ENCODE assay signal across 29 cellular contexts in genomic region chrX:12722314-12722713, GRCh38.
"Had no signal": no experiment of that assay in that cellular context is flagged by ENCODE, and none has a peak within 500 bp of the region (broad histone marks: within the 10 kb centered on the region; RNA-seq: fewer than 3 reads in every experiment).

No MANE protein-coding gene starts in this region.

- H3K4me1 Mint-ChIP-seq: stimulated activated effector memory CD8-positive, alpha-beta T cell treated with anti-CD3 and anti-CD28 coated beads, Interleukin-12 subunit alpha, Interleukin-12 subunit beta, amount 100 ng/mL, for 72 hours; stimulated activated memory B cell treated with anti-CD40 and anti-IgM and Interleukin-4, amounts not matched to agents 10 μg/mL and 1 μg/mL and 100 μg/mL, for 72 hours; stimulated activated naive CD8-positive, alpha-beta T cell treated with anti-CD3 and anti-CD28 coated beads, Interleukin-15, amount 100 ng/mL, for 72 hours had no signal

- H3K4me3 Mint-ChIP-seq: stimulated activated effector memory CD8-positive, alpha-beta T cell treated with anti-CD3 and anti-CD28 coated beads, Interleukin-12 subunit alpha, Interleukin-12 subunit beta, amount 100 ng/mL, for 72 hours; stimulated activated memory B cell treated with anti-CD40 and anti-IgM and Interleukin-4, amounts not matched to agents 10 μg/mL and 1 μg/mL and 100 μg/mL, for 72 hours; stimulated activated naive B cell treated with anti-CD40 and anti-IgM and Interleukin-4, amounts not matched to agents 10 μg/mL and 1 μg/mL and 100 μg/mL, for 72 hours; stimulated activated naive CD8-positive, alpha-beta T cell treated with anti-CD3 and anti-CD28 coated beads, Interleukin-15, amount 100 ng/mL, for 72 hours; stimulated activated naive CD8-positive, alpha-beta T cell treated with anti-CD3 and anti-CD28 coated beads, Interleukin-15, Interleukin-2, amounts not matched to agents 100 ng/mL and 50 ng/mL, for 24 hours; type B pancreatic cell had no signal

- H3K27ac Mint-ChIP-seq: stimulated activated effector memory CD8-positive, alpha-beta T cell treated with anti-CD3 and anti-CD28 coated beads, Interleukin-12 subunit alpha, Interleukin-12 subunit beta, amount 100 ng/mL, for 72 hours; stimulated activated memory B cell treated with anti-CD40 and anti-IgM and Interleukin-4, amounts not matched to agents 10 μg/mL and 1 μg/mL and 100 μg/mL, for 72 hours; stimulated activated naive B cell treated with anti-CD40 and anti-IgM and Interleukin-4, amounts not matched to agents 10 μg/mL and 1 μg/mL and 100 μg/mL, for 72 hours; stimulated activated naive CD8-positive, alpha-beta T cell treated with anti-CD3 and anti-CD28 coated beads, Interleukin-15, amount 100 ng/mL, for 72 hours; stimulated activated naive CD8-positive, alpha-beta T cell treated with anti-CD3 and anti-CD28 coated beads, Interleukin-15, Interleukin-2, amounts not matched to agents 100 ng/mL and 50 ng/mL, for 24 hours; type B pancreatic cell had no signal

- DNase-seq: stimulated activated CD4-positive, alpha-beta T cell treated with anti-CD3 and anti-CD28 coated beads, Interleukin-2, amount 100 ng/mL, for 48 hours; stimulated activated CD4-positive, alpha-beta T cell treated with anti-CD3 and anti-CD28 coated beads, Interleukin-4, amount 100 ng/mL, for 1 hour; stimulated activated CD4-positive, alpha-beta T cell treated with anti-CD3 and anti-CD28 coated beads, Interleukin-4, amount 100 ng/mL, for 24 hours; stimulated activated CD4-positive, alpha-beta T cell treated with anti-CD3 and anti-CD28 coated beads, Interleukin-4, amount 100 ng/mL, for 4 hours; stimulated activated CD8-positive, alpha-beta memory T cell treated with anti-CD3 and anti-CD28 coated beads, Interleukin-4, amount 100 ng/mL, for 48 hours; stimulated activated naive B cell treated with anti-CD40 and anti-IgM and Interleukin-4, amounts not matched to agents 10 μg/mL and 1 μg/mL and 100 μg/mL, for 72 hours; stimulated activated naive CD4-positive, alpha-beta T cell; stimulated activated naive CD4-positive, alpha-beta T cell treated with Interleukin-2 at 50 U/mL for 16 hours; stimulated activated naive CD8-positive, alpha-beta T cell treated with anti-CD3 and anti-CD28 coated beads, Interleukin-15, amount 100 ng/mL, for 72 hours; stimulated activated naive CD8-positive, alpha-beta T cell treated with anti-CD3 and anti-CD28 coated beads, Interleukin-15, Interleukin-2, amounts not matched to agents 100 U/mL and 50 U/mL, for 24 hours; stomach; substantia nigra; testis; thyroid gland; tibial artery; transverse colon; trophoblast cell; upper lobe of left lung; upper lobe of right lung; uterus had no signal

- H3K27ac ChIP-seq: stomach, suprapubic skin, testis, thoracic aorta, thyroid gland, tibial artery, tibial nerve, transverse colon, upper lobe of left lung, upper lobe of right lung, uterus, vagina had no signal

- H3K27me3 ChIP-seq: stomach, suprapubic skin, testis, thyroid gland, tibial artery, tibial nerve, transverse colon, upper lobe of left lung, upper lobe of right lung, uterus, vagina had no signal

- H3K36me3 ChIP-seq: stomach, suprapubic skin, thoracic aorta, thyroid gland, tibial artery, tibial nerve, transverse colon, upper lobe of left lung, upper lobe of right lung, uterus, vagina had no signal

- H3K9me3 ChIP-seq: stomach, suprapubic skin, testis, thoracic aorta, thyroid gland, tibial nerve, transverse colon, upper lobe of left lung, upper lobe of right lung, uterus, vagina had no signal

- H3K36me3 Mint-ChIP-seq: stimulated activated effector memory CD8-positive, alpha-beta T cell treated with anti-CD3 and anti-CD28 coated beads, Interleukin-12 subunit alpha, Interleukin-12 subunit beta, amount 100 ng/mL, for 72 hours; stimulated activated memory B cell treated with anti-CD40 and anti-IgM and Interleukin-4, amounts not matched to agents 10 μg/mL and 1 μg/mL and 100 μg/mL, for 72 hours; stimulated activated naive B cell treated with anti-CD40 and anti-IgM and Interleukin-4, amounts not matched to agents 10 μg/mL and 1 μg/mL and 100 μg/mL, for 72 hours; type B pancreatic cell had no signal

- H3K9me3 Mint-ChIP-seq: stimulated activated effector memory CD8-positive, alpha-beta T cell treated with anti-CD3 and anti-CD28 coated beads, Interleukin-12 subunit alpha, Interleukin-12 subunit beta, amount 100 ng/mL, for 72 hours; stimulated activated memory B cell treated with anti-CD40 and anti-IgM and Interleukin-4, amounts not matched to agents 10 μg/mL and 1 μg/mL and 100 μg/mL, for 72 hours; stimulated activated naive B cell treated with anti-CD40 and anti-IgM and Interleukin-4, amounts not matched to agents 10 μg/mL and 1 μg/mL and 100 μg/mL, for 72 hours; stimulated activated naive CD8-positive, alpha-beta T cell treated with anti-CD3 and anti-CD28 coated beads, Interleukin-15, amount 100 ng/mL, for 72 hours; stimulated activated naive CD8-positive, alpha-beta T cell treated with anti-CD3 and anti-CD28 coated beads, Interleukin-15, Interleukin-2, amounts not matched to agents 100 ng/mL and 50 ng/mL, for 24 hours; type B pancreatic cell had no signal

- FAIRE-seq: urothelium cell line had no signal

- H3K4me3 ChIP-seq: stomach, suprapubic skin, testis, thoracic aorta, thyroid gland, tibial artery, tibial nerve, transverse colon, upper lobe of left lung, upper lobe of right lung, uterus, vagina had no signal

- ATAC-seq: stimulated activated effector memory CD8-positive, alpha-beta T cell treated with anti-CD3 and anti-CD28 coated beads, Interleukin-12 subunit alpha, Interleukin-12 subunit beta, amount 100 ng/mL, for 72 hours; stimulated activated memory B cell treated with anti-CD40 and anti-IgM and Interleukin-4, amounts not matched to agents 10 μg/mL and 1 μg/mL and 100 μg/mL, for 72 hours; stimulated activated naive B cell treated with anti-CD40 and anti-IgM and Interleukin-4, amounts not matched to agents 10 μg/mL and 1 μg/mL and 100 μg/mL, for 72 hours; stimulated activated naive CD8-positive, alpha-beta T cell treated with anti-CD3 and anti-CD28 coated beads, Interleukin-15, amount 100 ng/mL, for 72 hours; stimulated activated naive CD8-positive, alpha-beta T cell treated with anti-CD3 and anti-CD28 coated beads, Interleukin-15, Interleukin-2, amounts not matched to agents 100 U/mL and 50 U/mL, for 24 hours; upper lobe of right lung had no signal

- H3K4me1 ChIP-seq: stomach, suprapubic skin, testis, thyroid gland, tibial artery, tibial nerve, transverse colon, upper lobe of left lung, upper lobe of right lung, uterus, vagina had no signal
